8 cellular contexts compared by ENCODE assay signal in genomic region chrX:56733459-56734046, GRCh38. TPM values are rescaled to one million over a fixed set of nuclear protein-coding genes. Genes with fewer than 3 reads are reported as not detected.
DNase-seq lines count a peak whose midpoint lies in the region; ATAC-seq and TF ChIP-seq lines count a peak whose summit lies in the region.

No MANE protein-coding gene starts in this region.

- no peak overlapping the region for H3K27ac Mint-ChIP-seq in stimulated activated effector memory CD8-positive, alpha-beta T cell treated with anti-CD3 and anti-CD28 coated beads, Interleukin-12 subunit alpha, Interleukin-12 subunit beta, amount 100 ng/mL, for 72 hours

- peak; percentile 59 for ATAC-seq in GM18519 (IDR thresholded peaks at IDR 0.05; ENCODE audit: low FRiP score, unreplicated experiment)
- no peak for ATAC-seq in lung (ENCODE audit: insufficient read depth, low FRiP score)
- peak; percentile 53 for ATAC-seq in stimulated activated effector memory CD8-positive, alpha-beta T cell treated with anti-CD3 and anti-CD28 coated beads, Interleukin-12 subunit alpha, Interleukin-12 subunit beta, amount 100 ng/mL, for 72 hours
- no peak for ATAC-seq in GM21528 (IDR thresholded peaks at IDR 0.05; ENCODE audit: low FRiP score, unreplicated experiment)

- no peak overlapping the region for H3K4me3 Mint-ChIP-seq in stimulated activated effector memory CD8-positive, alpha-beta T cell treated with anti-CD3 and anti-CD28 coated beads, Interleukin-12 subunit alpha, Interleukin-12 subunit beta, amount 100 ng/mL, for 72 hours

- no peaks in the 10 kb centered on the region for H3K9me3 Mint-ChIP-seq in stimulated activated effector memory CD8-positive, alpha-beta T cell treated with anti-CD3 and anti-CD28 coated beads, Interleukin-12 subunit alpha, Interleukin-12 subunit beta, amount 100 ng/mL, for 72 hours

- H3K4me1 Mint-ChIP-seq in stimulated activated effector memory CD8-positive, alpha-beta T cell treated with anti-CD3 and anti-CD28 coated beads, Interleukin-12 subunit alpha, Interleukin-12 subunit beta, amount 100 ng/mL, for 72 hours: peaks cover 19% of the 10 kb centered on the region

- peaks cover 47% of the 10 kb centered on the region for H3K36me3 Mint-ChIP-seq in stimulated activated effector memory CD8-positive, alpha-beta T cell treated with anti-CD3 and anti-CD28 coated beads, Interleukin-12 subunit alpha, Interleukin-12 subunit beta, amount 100 ng/mL, for 72 hours

- no peaks in the 10 kb centered on the region for H3K4me1 ChIP-seq in lung (ENCODE audit: control insufficient read depth in 2 of 2, insufficient read depth in 2 of 2, low read length in 2 of 2)

- H3K36me3 ChIP-seq in MG63 (peaks cover 3% of the 10 kb centered on the region; the same call in 1 of the 2 replicates), WERI-Rb-1 (no peaks in the 10 kb centered on the region), lung (ENCODE audit: control insufficient read depth in 2 of 2, insufficient read depth in 2 of 2, low read length in 2 of 2) (no peaks in the 10 kb centered on the region)

- no peaks in the 10 kb centered on the region for H3K27me3 ChIP-seq in MG63
- H3K27me3 ChIP-seq in WERI-Rb-1 (ENCODE audit: insufficient read depth, low read depth, severe bottlenecking): peaks cover 7% of the 10 kb centered on the region
- no peaks in the 10 kb centered on the region for H3K27me3 ChIP-seq in lung (ENCODE audit: control insufficient read depth, insufficient read depth)

- H3K4me3 ChIP-seq in MG63 (no peak overlapping the region), WERI-Rb-1 (ENCODE audit: low read depth, low read length) (no peak overlapping the region), lung (no peak overlapping the region)

- H3K27ac ChIP-seq in WERI-Rb-1: no peak overlapping the region
- no peak overlapping the region for H3K27ac ChIP-seq in lung (ENCODE audit: low read depth in 1 of 2, low read length in 1 of 2)

- H3K9me3 ChIP-seq in MG63 (no peaks in the 10 kb centered on the region), WERI-Rb-1 (ENCODE audit: severe bottlenecking) (no peaks in the 10 kb centered on the region), lung (ENCODE audit: control insufficient read depth in 2 of 2, insufficient read depth in 1 of 2, low read length in 1 of 2) (no peaks in the 10 kb centered on the region)

- 48 to 57% methylated on average over 2 of the region's 2 CpGs for WGBS in lung, 2 donors

- peak; percentile 7 to 17 for DNase-seq in AML-193 (lab: John Stamatoyannopoulos, UW)
- peak; percentile 2 for DNase-seq in MG63
- peak; percentile 48 for DNase-seq in WERI-Rb-1
- peak; percentile 43 for DNase-seq in central memory CD4-positive, alpha-beta T cell
- DNase-seq in lung (ENCODE audit: low spot score): peak; percentile 41
- peak; percentile 15 to 51 for DNase-seq in stimulated activated effector memory CD8-positive, alpha-beta T cell treated with anti-CD3 and anti-CD28 coated beads, Interleukin-12 subunit alpha, Interleukin-12 subunit beta, amount 100 ng/mL, for 72 hours (ENCODE audit: low spot score in 2 of 2)

- TF ChIP-seq CTCF in WERI-Rb-1 (IDR thresholded peaks at IDR 0.05; ENCODE audit: low read depth, low read length) (peak; percentile 66), lung (IDR thresholded peaks at IDR 0.05; ENCODE audit: control extremely low read depth, extremely low read depth) (peak; percentile 57)

RNA-seq across cellular contexts. Expression of gene NBDY, which starts 4.5 kb away (rescaled TPM):
- total RNA-seq in MG63 (2014; rRNA removed; shearing (Covaris generic); ENCODE audit: low replicate concordance): 5.4 and 9.2 TPM in 2 replicates
- total RNA-seq in lung: 10 to 100 TPM; 11.8 to 43.2 TPM
- 10 to 100 TPM; 20.8 to 24.5 TPM for polyA plus RNA-seq in lung

Comparison
In these comparisons a context has a peak if more than half of its experiments do, and no peak if none do; other contexts are left out.
1. ATAC-seq: peak in GM18519 (single experiment) and stimulated activated effector memory CD8-positive, alpha-beta T cell treated with anti-CD3 and anti-CD28 coated beads, Interleukin-12 subunit alpha, Interleukin-12 subunit beta, amount 100 ng/mL, for 72 hours (single experiment); none in lung (single experiment) and GM21528 (single experiment).
2. Peak in every context shown above with its lines, with median percentiles within 50 percentile points of each other: DNase-seq.